Comparison of ENCODE assay signal across 8 cellular contexts in the genomic region with DNA sequence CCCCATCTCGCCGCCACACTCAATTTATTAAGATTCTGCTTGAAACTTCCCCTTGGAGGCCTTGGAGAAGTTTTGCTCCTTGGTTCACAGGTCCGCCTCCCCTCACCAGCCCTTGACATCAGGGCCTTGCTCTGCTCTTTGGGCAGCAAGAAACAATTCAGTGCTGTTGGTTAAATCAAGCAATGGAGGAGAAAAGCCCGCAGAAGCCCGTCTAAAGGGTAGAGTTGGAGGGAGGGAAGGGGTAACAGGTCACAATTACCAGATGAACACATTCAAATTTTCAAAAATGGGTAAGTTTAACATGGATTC. TPM values are rescaled to one million over a fixed set of nuclear protein-coding genes. Genes with fewer than 3 reads are reported as not detected.
DNase-seq lines count a peak whose midpoint lies in the region; ATAC-seq and TF ChIP-seq lines count a peak whose summit lies in the region.

No MANE protein-coding gene starts in this region.

- H3K36me3 ChIP-seq in lung (ENCODE audit: control insufficient read depth in 2 of 2, insufficient read depth in 2 of 2, low read length in 2 of 2) (peaks cover 9 to 20% of the 10 kb centered on the region in 2 donors), tibial artery (peaks cover 8 to 36% (median 30%) of the 10 kb centered on the region in 3 donors)

- H3K4me1 Mint-ChIP-seq in activated T-cell treated with anti-CD3 and anti-CD28 coated beads, Interleukin-2, amount 50 U/mL, for 24 hours (ENCODE audit: low read depth), result peaks cover 66% of the 10 kb centered on the region

- DNase-seq in activated T-cell treated with anti-CD3 and anti-CD28 coated beads, Interleukin-2, amount 50 U/mL, for 24 hours, result peak; percentile 55
- DNase-seq in activated T-cell treated with anti-CD3 and anti-CD28 coated beads, Interleukin-2, amount 50 U/mL, for 1 hour, result no peak
- peak; percentile 68 for DNase-seq in OCI-M1 (lab: John Stamatoyannopoulos, UW)
- DNase-seq in cardiac fibroblast (ENCODE audit: low read depth in 2 of 2), result peak; percentile 24 to 31
- peak; percentile 29 for DNase-seq in lung (ENCODE audit: low spot score)
- peak in 1 of 2 donors; percentile 30 for DNase-seq in tibial artery
- no peak for DNase-seq in inferior parietal cortex (ENCODE audit: extremely low spot score)
- DNase-seq in NCI-H1105 (lab: John Stamatoyannopoulos, UW), result no peak

- H3K27me3 ChIP-seq in lung (ENCODE audit: control insufficient read depth, insufficient read depth) (no peaks in the 10 kb centered on the region), tibial artery (no peaks in the 10 kb centered on the region)

- no peaks in the 10 kb centered on the region for H3K9me3 Mint-ChIP-seq in activated T-cell treated with anti-CD3 and anti-CD28 coated beads, Interleukin-2, amount 50 U/mL, for 24 hours

- intact Hi-C loops in tibial artery (cut with DNase I; ENCODE audit: low total_unique reads), result loop anchor here (2.0 kb wide), 1 partner anchor 115 kb away; no protein-coding TSS in a partner anchor

- H3K27ac ChIP-seq in lung (ENCODE audit: low read depth in 1 of 2, low read length in 1 of 2) (peak overlapping the region; percentile 92 to 99), tibial artery (peak overlapping the region; percentile 83 to 90)

- H3K27me3 Mint-ChIP-seq in activated T-cell treated with anti-CD3 and anti-CD28 coated beads, Interleukin-2, amount 50 U/mL, for 24 hours, result no peaks in the 10 kb centered on the region

- 6 to 9% methylated on average over 5 of the region's 5 CpGs for WGBS in lung, 2 donors

- TF ChIP-seq CTCF in cardiac fibroblast (IDR thresholded peaks at IDR 0.05; ENCODE audit: low read depth, low read length) (no peak), lung (IDR thresholded peaks at IDR 0.05; ENCODE audit: control extremely low read depth, extremely low read depth) (no peak), tibial artery (IDR thresholded peaks at IDR 0.05) (no peak)

- H3K36me3 Mint-ChIP-seq in activated T-cell treated with anti-CD3 and anti-CD28 coated beads, Interleukin-2, amount 50 U/mL, for 24 hours (ENCODE audit: low read depth), result peaks cover 64% of the 10 kb centered on the region

- H3K4me3 ChIP-seq in cardiac fibroblast (replicated peaks in 1 of 2; ENCODE audit: low read depth in 2 of 2, low read length in 2 of 2) (peak overlapping the region; percentile 69 to 88), lung (peak overlapping the region; percentile 94), tibial artery (peak overlapping the region; percentile 79 to 93)

- peak overlapping the region; percentile 88 for H3K4me3 Mint-ChIP-seq in activated T-cell treated with anti-CD3 and anti-CD28 coated beads, Interleukin-2, amount 50 U/mL, for 24 hours

- H3K27ac Mint-ChIP-seq in activated T-cell treated with anti-CD3 and anti-CD28 coated beads, Interleukin-2, amount 50 U/mL, for 24 hours, result peak overlapping the region; percentile 97

- ATAC-seq in lung (ENCODE audit: insufficient read depth, low FRiP score), result no peak

- H3K9me3 ChIP-seq in lung (ENCODE audit: control insufficient read depth in 2 of 2, insufficient read depth in 1 of 2, low read length in 1 of 2) (no peaks in the 10 kb centered on the region), tibial artery (no peaks in the 10 kb centered on the region)

- peaks cover 4 to 10% of the 10 kb centered on the region in 2 donors for H3K4me1 ChIP-seq in lung (ENCODE audit: control insufficient read depth in 2 of 2, insufficient read depth in 2 of 2, low read length in 2 of 2)
- peaks cover 0 to 28% (median 13%) of the 10 kb centered on the region in 4 donors for H3K4me1 ChIP-seq in tibial artery

RNA-seq across cellular contexts. Expression of a gene that starts 0.4 kb away (rescaled TPM):
- total RNA-seq in lung, result 10 to 100 TPM; 31.7 to 48.1 TPM
- 10 to 100 TPM; 34.9 to 57.0 TPM for polyA plus RNA-seq in lung

RNA-seq across cellular contexts. Expression of a gene that starts 0.5 kb away (rescaled TPM):
- 10 to 100 TPM; 39.0 to 52.0 TPM for total RNA-seq in lung
- 10 to 100 TPM; 18.7 to 22.3 TPM for polyA plus RNA-seq in lung

RNA-seq across cellular contexts. Expression of a gene that starts 13.8 kb away (rescaled TPM):
- 1 to 10 TPM; 4.4 to 6.1 TPM for total RNA-seq in lung
- polyA plus RNA-seq in lung, result 1 to 10 TPM; 2.4 to 4.3 TPM

RNA-seq across cellular contexts. Expression of a gene that starts 48.9 kb away (rescaled TPM):
- 10 to 100 TPM; 38.7 to 55.2 TPM for total RNA-seq in lung
- 10 to 100 TPM; 10.8 to 19.2 TPM for polyA plus RNA-seq in lung

Comparison
In these comparisons a context has a peak if more than half of its experiments do, and no peak if none do; other contexts are left out.
1. DNase-seq: peak in activated T-cell treated with anti-CD3 and anti-CD28 coated beads, Interleukin-2, amount 50 U/mL, for 24 hours (single experiment), OCI-M1 (single experiment), cardiac fibroblast (2 of 2) and lung (single experiment); none in activated T-cell treated with anti-CD3 and anti-CD28 coated beads, Interleukin-2, amount 50 U/mL, for 1 hour (single experiment), inferior parietal cortex (single experiment) and NCI-H1105 (single experiment).
2. Peak in every context shown above with its lines, with median percentiles within 50 percentile points of each other: H3K4me3 ChIP-seq.